8 cellular contexts compared by ENCODE assay signal in the genomic region with DNA sequence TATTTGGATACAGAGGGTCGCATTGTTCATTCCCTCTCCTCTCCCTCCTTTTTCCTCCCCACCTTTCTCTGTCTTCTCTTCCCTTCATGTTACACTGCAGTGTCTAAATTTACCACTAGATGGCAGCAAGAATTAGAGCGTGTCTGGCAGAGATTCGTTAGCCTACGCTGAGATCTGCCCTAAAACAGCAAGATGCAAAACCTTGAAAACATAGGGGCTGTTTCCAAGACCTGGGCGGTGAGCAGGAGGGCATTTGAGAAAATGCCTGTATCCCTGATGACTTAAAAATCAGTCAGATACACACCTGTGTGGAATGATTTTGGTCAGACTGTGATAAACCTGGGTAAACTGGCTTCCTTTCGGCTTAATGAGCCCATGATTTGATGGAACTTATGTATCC.
DNase-seq lines count a peak whose midpoint lies in the region; ATAC-seq, FAIRE-seq and TF ChIP-seq lines count a peak whose summit lies in the region.

No MANE protein-coding gene starts in this region.

- TF ChIP-seq POLR2A in esophagus squamous epithelium (IDR thresholded peaks at IDR 0.05), result no peak

- TF ChIP-seq CTCF in C4-2B (conservative IDR thresholded peaks at IDR 0.05), result peak; percentile 87
- peak; percentile 61 to 88 (median 80) for TF ChIP-seq CTCF in esophagus squamous epithelium (IDR thresholded peaks at IDR 0.05)

- WGBS in esophagus squamous epithelium, 2 donors, result 15 to 18% methylated on average over 6 of the region's 6 CpGs

- no peaks in the 10 kb centered on the region for H3K4me1 ChIP-seq in esophagus squamous epithelium

- H3K27ac ChIP-seq in C4-2B (no peak overlapping the region), esophagus squamous epithelium (no peak overlapping the region)

- peaks cover 1% of the 10 kb centered on the region for H3K27me3 Mint-ChIP-seq in activated CD4-positive, alpha-beta memory T cell treated with anti-CD3 and anti-CD28 coated beads for 36 hours
- H3K27me3 Mint-ChIP-seq in naive thymus-derived CD8-positive, alpha-beta T cell, result no peaks in the 10 kb centered on the region

- H3K4me1 Mint-ChIP-seq in activated CD4-positive, alpha-beta memory T cell treated with anti-CD3 and anti-CD28 coated beads for 36 hours (ENCODE audit: low read depth), result no peaks in the 10 kb centered on the region
- H3K4me1 Mint-ChIP-seq in naive thymus-derived CD8-positive, alpha-beta T cell, result no peaks in the 10 kb centered on the region

- intact Hi-C loops in activated CD4-positive, alpha-beta memory T cell treated with anti-CD3 and anti-CD28 coated beads for 36 hours (cut with micrococcal nuclease), result loop anchor here (1.0 kb wide), 3 partner anchors 143 to 427 kb away; no protein-coding TSS in a partner anchor
- intact Hi-C loops in esophagus squamous epithelium (cut with DNase I), result no loop called here

- H3K27ac Mint-ChIP-seq in activated CD4-positive, alpha-beta memory T cell treated with anti-CD3 and anti-CD28 coated beads for 36 hours, result no peak overlapping the region
- peak overlapping the region in 1 of 10 donors; percentile 8 for H3K27ac Mint-ChIP-seq in naive thymus-derived CD8-positive, alpha-beta T cell

- H3K4me3 Mint-ChIP-seq in activated CD4-positive, alpha-beta memory T cell treated with anti-CD3 and anti-CD28 coated beads for 36 hours, result no peak overlapping the region
- no peak overlapping the region for H3K4me3 Mint-ChIP-seq in naive thymus-derived CD8-positive, alpha-beta T cell

- peak; percentile 14 for DNase-seq in NCI-H510A (lab: John Stamatoyannopoulos, UW)
- peak; percentile 39 for DNase-seq in activated CD4-positive, alpha-beta memory T cell treated with anti-CD3 and anti-CD28 coated beads for 36 hours
- no peak for DNase-seq in esophagus squamous epithelium (lab: John Stamatoyannopoulos, UW)
- peak in 9 of 10 donors; percentile 10 to 72 (median 49) for DNase-seq in naive thymus-derived CD8-positive, alpha-beta T cell
- DNase-seq in urothelium cell line (ENCODE audit: low spot score), result peak; percentile 52

- no peaks in the 10 kb centered on the region for H3K9me3 ChIP-seq in esophagus squamous epithelium

- no peaks in the 10 kb centered on the region for H3K9me3 Mint-ChIP-seq in activated CD4-positive, alpha-beta memory T cell treated with anti-CD3 and anti-CD28 coated beads for 36 hours
- H3K9me3 Mint-ChIP-seq in naive thymus-derived CD8-positive, alpha-beta T cell, result no peaks in the 10 kb centered on the region

- no peaks in the 10 kb centered on the region for H3K27me3 ChIP-seq in esophagus squamous epithelium

- no peak for FAIRE-seq in urothelium cell line (lab: Jason Lieb, UNC)

- no peaks in the 10 kb centered on the region for H3K36me3 Mint-ChIP-seq in activated CD4-positive, alpha-beta memory T cell treated with anti-CD3 and anti-CD28 coated beads for 36 hours
- H3K36me3 Mint-ChIP-seq in naive thymus-derived CD8-positive, alpha-beta T cell, result no peaks in the 10 kb centered on the region

- no peak overlapping the region for H3K4me3 ChIP-seq in esophagus squamous epithelium

- ATAC-seq in GM18870 (IDR thresholded peaks at IDR 0.05; ENCODE audit: unreplicated experiment) (peak; percentile 78), HG03280 (IDR thresholded peaks at IDR 0.05; ENCODE audit: unreplicated experiment) (peak; percentile 63)
- peak; percentile 77 to 87 for ATAC-seq in naive thymus-derived CD8-positive, alpha-beta T cell

- CTCF ChIA-PET in activated CD4-positive, alpha-beta memory T cell treated with anti-CD3 and anti-CD28 coated beads for 36 hours (lab: Charles Lee), result interaction anchor here (0.6 to 5.8 kb wide), 12 partner anchors 10 to 652 kb away, joined by 3 to 56 read pairs (median 8); no protein-coding TSS in a partner anchor

- POLR2A ChIA-PET in activated CD4-positive, alpha-beta memory T cell treated with anti-CD3 and anti-CD28 coated beads for 36 hours (lab: Charles Lee), result no interaction called here
- POLR2A ChIA-PET in naive thymus-derived CD8-positive, alpha-beta T cell (lab: Charles Lee), result no interaction called here

- no peaks in the 10 kb centered on the region for H3K36me3 ChIP-seq in esophagus squamous epithelium
